In the genomic region with DNA sequence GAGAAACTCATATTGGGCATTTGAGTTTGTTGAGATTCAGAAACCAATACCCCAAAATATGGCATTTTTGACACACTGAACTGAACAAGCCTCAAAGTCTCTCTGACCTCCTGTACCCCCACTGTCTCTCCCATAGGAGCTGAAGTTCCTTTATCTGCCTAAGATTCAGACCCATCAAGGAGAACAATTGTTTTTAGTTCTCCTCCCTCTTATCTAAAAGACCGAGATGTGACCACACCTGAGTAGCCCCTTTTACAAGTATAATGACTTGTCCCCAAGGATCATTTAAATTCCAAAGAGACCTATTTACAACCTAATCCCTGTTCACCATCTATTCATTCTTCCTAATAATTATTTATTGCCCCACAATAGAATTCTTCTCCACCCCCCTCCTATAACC, we compare ENCODE assay signal across 28 cellular contexts.
"Had no signal": no experiment of that assay in that cellular context is flagged by ENCODE, and none has a peak within 500 bp of the region (broad histone marks: within the 10 kb centered on the region; RNA-seq: fewer than 3 reads in every experiment).

No MANE protein-coding gene starts in this region.

- ATAC-seq: effector memory CD8-positive, alpha-beta T cell; esophagus mucosa; gastrocnemius medialis; heart right ventricle; left cardiac atrium; left lung; left ventricle myocardium superior; lower lobe of right lung; mucosa of descending colon; naive thymus-derived CD8-positive, alpha-beta T cell had no signal

- H3K27me3 ChIP-seq: colonic mucosa, gastrocnemius medialis, heart right ventricle, left lung had no signal

- H3K4me1 ChIP-seq: colonic mucosa, esophagus squamous epithelium, gastrocnemius medialis, heart right ventricle, left lung, lower lobe of right lung had no signal

- FAIRE-seq: endometrium, islet of Langerhans, keratinocyte had no signal

- H3K4me3 ChIP-seq: colonic mucosa, esophagus squamous epithelium, gastrocnemius medialis, heart right ventricle, left lung, lower lobe of right lung, mucosa of descending colon had no signal

- H3K9me3 ChIP-seq: colonic mucosa, esophagus squamous epithelium, gastrocnemius medialis, left lung, mucosa of descending colon had no signal

- H3K36me3 ChIP-seq: colonic mucosa, esophagus squamous epithelium, gastrocnemius medialis, heart right ventricle, left lung, lower lobe of right lung had no signal

- H3K27me3 Mint-ChIP-seq: dendritic cell treated with granulocyte-macrophage colony-stimulating factor and Interleukin-4, amounts not matched to agents 40 ng/mL and 50 ng/mL, for 4 days; effector memory CD8-positive, alpha-beta T cell had no signal

- H3K27ac Mint-ChIP-seq: dendritic cell treated with granulocyte-macrophage colony-stimulating factor and Interleukin-4, amounts not matched to agents 40 ng/mL and 50 ng/mL, for 4 days; effector memory CD8-positive, alpha-beta T cell; endodermal cell; naive B cell; naive thymus-derived CD8-positive, alpha-beta T cell had no signal

- H3K4me3 Mint-ChIP-seq: dendritic cell treated with granulocyte-macrophage colony-stimulating factor and Interleukin-4, amounts not matched to agents 40 ng/mL and 50 ng/mL, for 4 days; effector memory CD8-positive, alpha-beta T cell; endodermal cell; naive B cell; naive thymus-derived CD8-positive, alpha-beta T cell had no signal

- H3K36me3 Mint-ChIP-seq: naive B cell; naive thymus-derived CD8-positive, alpha-beta T cell had no signal

- H3K27ac ChIP-seq: colonic mucosa, epithelial cell of prostate, esophagus squamous epithelium, gastrocnemius medialis, heart right ventricle, left lung, lower lobe of right lung had no signal

- DNase-seq: colonic mucosa; cortex of kidney; effector CD8-positive, alpha-beta T cell; effector memory CD8-positive, alpha-beta T cell; endodermal cell; erythroblast; esophagus squamous epithelium; foreskin fibroblast; foreskin melanocyte; gastrocnemius medialis; glutamatergic neuron; head of caudate nucleus; heart right ventricle; hippocampal formation; left cardiac atrium; left lung; left ventricle myocardium superior; lower lobe of right lung; mesenchymal stem cell; mucosa of descending colon; naive B cell; naive thymus-derived CD8-positive, alpha-beta T cell had no signal

- H3K9me3 Mint-ChIP-seq: dendritic cell treated with granulocyte-macrophage colony-stimulating factor and Interleukin-4, amounts not matched to agents 40 ng/mL and 50 ng/mL, for 4 days had no signal

- H3K4me1 Mint-ChIP-seq: naive B cell; naive thymus-derived CD8-positive, alpha-beta T cell had no signal
